In genomic region chr10:73875139-73875475, GRCh38 we compare ENCODE assay signal across 8 cellular contexts. TPM values are rescaled to one million over a fixed set of nuclear protein-coding genes. Genes with fewer than 3 reads are reported as not detected.
A peak's percentile ranks its signal among the peaks of the same experiment; 100 is the strongest.
DNase-seq lines count a peak whose midpoint lies in the region; ATAC-seq, FAIRE-seq and TF ChIP-seq lines count a peak whose summit lies in the region.

No MANE protein-coding gene starts in this region.

- BruUV-seq in HepG2 (replicated peaks; lab: Mats Ljungman, UMichigan): no TSS peak

- peaks cover 13% of the 10 kb centered on the region; the same call in 1 of the 2 replicates for H4K20me1 ChIP-seq in HepG2 (ENCODE audit: insufficient read depth, low read length)

- TF ChIP-seq CTCF in HepG2 (CRISPR knock-in tag; IDR thresholded peaks at IDR 0.05): no peak
- no peak for TF ChIP-seq CTCF in transverse colon (IDR thresholded peaks at IDR 0.05)

- H3K36me3 Mint-ChIP-seq in activated T-cell treated with anti-CD3 and anti-CD28 coated beads, Interleukin-2, amount 50 U/mL, for 24 hours (ENCODE audit: low read depth): peaks cover 33% of the 10 kb centered on the region
- peaks cover 4% of the 10 kb centered on the region for H3K36me3 Mint-ChIP-seq in activated naive CD4-positive, alpha-beta T cell treated with anti-CD3 and anti-CD28 coated beads, Interleukin-2, amount 50 U/mL, for 24 hours

- no peak for FAIRE-seq in HepG2 (lab: Jason Lieb, UNC)

- peak overlapping the region; percentile 34 for H2AFZ ChIP-seq in HepG2 (ENCODE audit: low read length)

- peak overlapping the region; percentile 80 for H3K4me3 Mint-ChIP-seq in activated T-cell treated with anti-CD3 and anti-CD28 coated beads, Interleukin-2, amount 50 U/mL, for 24 hours
- peak overlapping the region; percentile 83 for H3K4me3 Mint-ChIP-seq in activated naive CD4-positive, alpha-beta T cell treated with anti-CD3 and anti-CD28 coated beads, Interleukin-2, amount 50 U/mL, for 24 hours

- TF ChIP-seq POLR2A in HepG2 (IDR thresholded peaks at IDR 0.05; ENCODE audit: insufficient read depth in 1 of 2, low read depth in 2 of 2, low read length in 2 of 2) (no peak), transverse colon (IDR thresholded peaks at IDR 0.05) (no peak)

- H3K4me1 ChIP-seq in HepG2 (ENCODE audit: insufficient read depth, low read length) (peaks cover 57% of the 10 kb centered on the region), transverse colon (peaks cover 24 to 51% (median 40%) of the 10 kb centered on the region in 4 donors)

- no peak overlapping the region for H3K27ac ChIP-seq in HepG2 (ENCODE audit: extremely low read length, insufficient read depth, low read length)
- peak overlapping the region; percentile 78 to 90 (median 86) for H3K27ac ChIP-seq in transverse colon

- 46% methylated on average over 3 of the region's 3 CpGs for WGBS in HepG2 (ENCODE audit: low lambda C conversion rate)
- 30 to 41% methylated on average over 2 to 3 of the region's 3 CpGs for WGBS in transverse colon (ENCODE audit: low coverage in 1 of 2), 2 donors

- H3K4me3 ChIP-seq in HepG2 (replicated peaks in 1 of 3; ENCODE audit: insufficient read depth in 1 of 3, low read depth in 2 of 3, low read length in 3 of 3) (peak overlapping the region; percentile 51 to 80 (median 79)), transverse colon (peak overlapping the region in 3 of 4 donors; percentile 83 to 96 (median 88))

- H3K27me3 Mint-ChIP-seq in activated T-cell treated with anti-CD3 and anti-CD28 coated beads, Interleukin-2, amount 50 U/mL, for 24 hours: no peaks in the 10 kb centered on the region
- H3K27me3 Mint-ChIP-seq in activated naive CD4-positive, alpha-beta T cell treated with anti-CD3 and anti-CD28 coated beads, Interleukin-2, amount 50 U/mL, for 24 hours: no peaks in the 10 kb centered on the region

- in situ Hi-C loops in HepG2 (cut with HindIII; ENCODE audit: extremely low pct_ligation_motif_present, low pct_unique_long_range_greater_than_20kb) (no loop called here), transverse colon (cut with MboI; ENCODE audit: low pct_ligation_motif_present in 1 of 4, low pct_unique_long_range_greater_than_20kb in 1 of 4, low sequenced_read_pairs in 3 of 4) (loop anchor here in 1 of 4 donors (25.0 kb wide), 1 partner anchor 212 kb away; no protein-coding TSS in a partner anchor)

- no peak for TF ChIP-seq RAD21 in HepG2 (CRISPR knock-in tag; IDR thresholded peaks at IDR 0.05)

- no peaks in the 10 kb centered on the region for H3K9me3 ChIP-seq in HepG2 (ENCODE audit: low read length)
- no peaks in the 10 kb centered on the region for H3K9me3 ChIP-seq in transverse colon

- CTCF ChIA-PET in HepG2 (lab: Yijun Ruan, JAX; ENCODE audit: low intra/inter-chr PET ratio, low total read pairs): no interaction called here

- peaks cover 16% of the 10 kb centered on the region for H3K79me2 ChIP-seq in HepG2 (ENCODE audit: insufficient read depth, low read length)

- H3K27ac Mint-ChIP-seq in activated T-cell treated with anti-CD3 and anti-CD28 coated beads, Interleukin-2, amount 50 U/mL, for 24 hours: peak overlapping the region; percentile 89
- H3K27ac Mint-ChIP-seq in activated naive CD4-positive, alpha-beta T cell treated with anti-CD3 and anti-CD28 coated beads, Interleukin-2, amount 50 U/mL, for 24 hours: peak overlapping the region; percentile 90

- peaks cover 78% of the 10 kb centered on the region for H3K4me1 Mint-ChIP-seq in activated T-cell treated with anti-CD3 and anti-CD28 coated beads, Interleukin-2, amount 50 U/mL, for 24 hours (ENCODE audit: low read depth)
- peaks cover 80% of the 10 kb centered on the region for H3K4me1 Mint-ChIP-seq in activated naive CD4-positive, alpha-beta T cell treated with anti-CD3 and anti-CD28 coated beads, Interleukin-2, amount 50 U/mL, for 24 hours

- POLR2A ChIA-PET in HepG2 (lab: Yijun Ruan, JAX): interaction anchor here (2.0 to 3.2 kb wide), 2 partner anchors 11 to 35 kb away, joined by 7 to 23 read pairs; no protein-coding TSS in a partner anchor

- H3K9me3 Mint-ChIP-seq in activated T-cell treated with anti-CD3 and anti-CD28 coated beads, Interleukin-2, amount 50 U/mL, for 24 hours: no peaks in the 10 kb centered on the region
- H3K9me3 Mint-ChIP-seq in activated naive CD4-positive, alpha-beta T cell treated with anti-CD3 and anti-CD28 coated beads, Interleukin-2, amount 50 U/mL, for 24 hours: no peaks in the 10 kb centered on the region

- H3K9ac ChIP-seq in HepG2 (ENCODE audit: insufficient read depth, low read depth, low read length): peak overlapping the region; percentile 59

- peaks cover 0 to 10% of the 10 kb centered on the region in 2 experiments; a peak in 1 of 5 replicates for H3K36me3 ChIP-seq in HepG2 (replicated peaks in 1 of 2; ENCODE audit: control insufficient read depth in 1 of 2, insufficient read depth in 2 of 2, low read length in 2 of 2)
- no peaks in the 10 kb centered on the region for H3K36me3 ChIP-seq in transverse colon

- TF ChIP-seq EP300 in HepG2 (IDR thresholded peaks at IDR 0.05; ENCODE audit: low read depth in 2 of 2, low read length in 2 of 2) (no peak), HepG2 (CRISPR knock-in tag; IDR thresholded peaks at IDR 0.05; ENCODE audit: borderline replicate concordance) (no peak), transverse colon (IDR thresholded peaks at IDR 0.05; ENCODE audit: low read depth) (no peak)

- peak; percentile 13 for ATAC-seq in HG03159 (IDR thresholded peaks at IDR 0.05; ENCODE audit: unreplicated experiment)
- no peak for ATAC-seq in HepG2

- intact Hi-C loops in HepG2 (cut with micrococcal nuclease; ENCODE audit: unreplicated experiment): loop anchor here (5.0 kb wide), 1 partner anchor 103 kb away; a partner anchor contains a TSS
- intact Hi-C loops in transverse colon (cut with DNase I; ENCODE audit: low total_unique reads): no loop called here

- DNase-seq in activated T-cell treated with anti-CD3 and anti-CD28 coated beads, Interleukin-2, amount 50 U/mL, for 24 hours: no peak
- DNase-seq in activated T-cell treated with anti-CD3 and anti-CD28 coated beads, Interleukin-2, amount 50 U/mL, for 48 hours: no peak
- DNase-seq in HepG2 (ENCODE audit: low spot score) (no peak), transverse colon (no peak), T-helper 9 cell (no peak), NCI-H2107 treated with DMSO at 0.1 percent for 48 hours (lab: John Stamatoyannopoulos, UW; ENCODE audit: unreplicated experiment) (no peak)

- no peaks in the 10 kb centered on the region; a peak in 2 of 5 replicates for H3K27me3 ChIP-seq in HepG2 (ENCODE audit: control insufficient read depth in 1 of 2, insufficient read depth in 2 of 2, low read length in 2 of 2)
- no peaks in the 10 kb centered on the region for H3K27me3 ChIP-seq in transverse colon

- peak overlapping the region; percentile 91 for H3K4me2 ChIP-seq in HepG2 (ENCODE audit: low read depth, low read length)

RNA-seq across cellular contexts. Expression of gene CAMK2G, which starts 0.8 kb away (rescaled TPM):
- total RNA-seq in HepG2 (2016; rRNA removed; fragmentation: Illumina TruSeq; extraction: Trizol): 13.0 and 15.9 TPM in 2 replicates
- 4.7 and 5.8 TPM in 2 replicates for total RNA-seq in HepG2 (2016; cell fraction: cytosol; rRNA removed; fragmentation: Illumina TruSeq; extraction: Trizol; ENCODE audit: low read depth)
- total RNA-seq in HepG2 (2016; cell fraction: insoluble cytoplasmic fraction; rRNA removed; fragmentation: Illumina TruSeq; extraction: Trizol): 10.6 and 15.6 TPM in 2 replicates
- total RNA-seq in HepG2 (2016; cell fraction: membrane; rRNA removed; fragmentation: Illumina TruSeq; extraction: Trizol): 10.3 and 11.5 TPM in 2 replicates
- total RNA-seq in HepG2 (2016; cell fraction: nucleus; rRNA removed; fragmentation: Illumina TruSeq; extraction: Trizol): 16.8 and 19.6 TPM in 2 replicates
- 18.8 and 19.3 TPM in 2 replicates for polyA plus RNA-seq in HepG2 (2011; rRNA removed)
- 15.0 and 15.2 TPM in 2 replicates for polyA plus RNA-seq in HepG2 (2011; cell fraction: cytosol; rRNA removed)
- polyA plus RNA-seq in HepG2 (2011; cell fraction: nucleus; rRNA removed): 53.3 and 57.3 TPM in 2 replicates
- polyA plus RNA-seq in HepG2 (2012): 10.4 and 10.5 TPM in 2 replicates
- 4.0 TPM in 2 replicates for polyA plus RNA-seq in HepG2 (2016; cell fraction: cytosol; fragmentation: Illumina TruSeq; extraction: Trizol; ENCODE audit: low read depth)
- polyA plus RNA-seq in HepG2 (2016; cell fraction: insoluble cytoplasmic fraction; fragmentation: Illumina TruSeq; extraction: Trizol; ENCODE audit: low read depth): 9.8 and 10.5 TPM in 2 replicates
- polyA plus RNA-seq in HepG2 (2016; cell fraction: membrane; fragmentation: Illumina TruSeq; extraction: Trizol; ENCODE audit: low read depth): 5.7 and 6.7 TPM in 2 replicates
- polyA plus RNA-seq in HepG2 (2016; cell fraction: nucleus; fragmentation: Illumina TruSeq; extraction: Trizol; ENCODE audit: insufficient read depth, low read depth): 46.0 and 46.5 TPM in 2 replicates
- 17.4 and 41.1 TPM in 2 replicates for polyA minus RNA-seq in HepG2 (2011; rRNA and poly(A)+ RNA removed; ENCODE audit: low replicate concordance)
- polyA minus RNA-seq in HepG2 (2011; cell fraction: cytosol; rRNA and poly(A)+ RNA removed): 7.7 and 8.2 TPM in 2 replicates
- polyA minus RNA-seq in HepG2 (2011; cell fraction: nucleus; rRNA and poly(A)+ RNA removed): 17.5 and 19.6 TPM in 2 replicates
- 100 to 1,000 TPM in 1 of 4 donors, 10 to 100 TPM in 3; 72.0 to 131 (median 83.0) TPM for total RNA-seq in transverse colon

RNA-seq across cellular contexts. Expression of gene PLAU, which starts 35.8 kb away (rescaled TPM):
- total RNA-seq in HepG2 (2016; rRNA removed; fragmentation: Illumina TruSeq; extraction: Trizol): 4.8 and 11.2 TPM in 2 replicates
- total RNA-seq in HepG2 (2016; cell fraction: cytosol; rRNA removed; fragmentation: Illumina TruSeq; extraction: Trizol; ENCODE audit: low read depth): 1.9 and 6.6 TPM in 2 replicates
- total RNA-seq in HepG2 (2016; cell fraction: insoluble cytoplasmic fraction; rRNA removed; fragmentation: Illumina TruSeq; extraction: Trizol): 5.2 and 16.9 TPM in 2 replicates
- total RNA-seq in HepG2 (2016; cell fraction: membrane; rRNA removed; fragmentation: Illumina TruSeq; extraction: Trizol): 4.7 and 7.7 TPM in 2 replicates
- total RNA-seq in HepG2 (2016; cell fraction: nucleus; rRNA removed; fragmentation: Illumina TruSeq; extraction: Trizol): 9.1 and 18.5 TPM in 2 replicates
- polyA plus RNA-seq in HepG2 (2011; rRNA removed): 0.37 and 0.45 TPM in 2 replicates
- polyA plus RNA-seq in HepG2 (2011; cell fraction: cytosol; rRNA removed): 0.39 and 0.50 TPM in 2 replicates
- 0.51 and 0.62 TPM in 2 replicates for polyA plus RNA-seq in HepG2 (2011; cell fraction: nucleus; rRNA removed)
- 0.13 and 0.16 TPM in 2 replicates for polyA plus RNA-seq in HepG2 (2012)
- polyA plus RNA-seq in HepG2 (2016; cell fraction: cytosol; fragmentation: Illumina TruSeq; extraction: Trizol; ENCODE audit: low read depth): 1.0 and 2.5 TPM in 2 replicates
- 4.9 and 5.1 TPM in 2 replicates for polyA plus RNA-seq in HepG2 (2016; cell fraction: insoluble cytoplasmic fraction; fragmentation: Illumina TruSeq; extraction: Trizol; ENCODE audit: low read depth)
- polyA plus RNA-seq in HepG2 (2016; cell fraction: membrane; fragmentation: Illumina TruSeq; extraction: Trizol; ENCODE audit: low read depth): 2.7 and 3.5 TPM in 2 replicates
- polyA plus RNA-seq in HepG2 (2016; cell fraction: nucleus; fragmentation: Illumina TruSeq; extraction: Trizol; ENCODE audit: insufficient read depth, low read depth): 18.1 and 26.1 TPM in 2 replicates
- 0.10 and 5.1 TPM in 2 replicates for polyA minus RNA-seq in HepG2 (2011; rRNA and poly(A)+ RNA removed; ENCODE audit: low replicate concordance)
- polyA minus RNA-seq in HepG2 (2011; cell fraction: cytosol; rRNA and poly(A)+ RNA removed): not detected in 2 replicates
- 0.13 TPM in 1 of 2 replicates, not detected in the other for polyA minus RNA-seq in HepG2 (2011; cell fraction: nucleus; rRNA and poly(A)+ RNA removed)
- 1 to 10 TPM in 3 of 4 donors, under 1 TPM in 1; 0.75 to 8.0 (median 2.3) TPM for total RNA-seq in transverse colon
